In the genomic region with DNA sequence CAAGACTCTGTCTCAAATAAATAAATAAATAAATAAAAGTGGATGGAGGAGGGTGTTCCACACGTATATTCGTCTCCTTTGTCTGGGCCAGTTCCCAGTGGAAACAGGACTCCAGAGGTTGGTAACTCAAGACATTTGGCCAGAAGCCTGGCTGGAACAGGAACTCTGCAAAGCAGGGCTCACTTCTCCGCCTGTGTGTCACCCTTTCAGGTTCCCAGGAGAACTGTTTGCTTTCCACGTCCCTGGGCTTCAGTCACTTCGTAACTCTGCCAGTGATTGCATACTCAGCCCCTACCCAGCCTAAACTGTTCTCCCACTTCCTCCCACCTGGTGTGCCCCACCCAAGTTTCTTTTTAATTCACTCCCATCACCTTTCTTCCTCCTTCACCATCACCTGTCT, we compare ENCODE assay signal across 1 cellular context.
TF ChIP-seq lines count a peak whose summit lies in the region.

No MANE protein-coding gene starts in this region.

TF ChIP-seq in HepG2, 621 proteins besides CTCF, POLR2A, EP300 and RAD21:
- peak; percentile 64; the same call in 1 of the 2 replicates for TF ChIP-seq ZBTB38 (CRISPR knock-in tag; IDR thresholded peaks at IDR 0.05)
- peak; percentile 56 for TF ChIP-seq SAP130 (CRISPR knock-in tag; IDR thresholded peaks at IDR 0.05; ENCODE audit: low read depth)
- TF ChIP-seq ZKSCAN1 (IDR thresholded peaks at IDR 0.05; ENCODE audit: low read length), result no peak
- TF ChIP-seq ZNF441 (CRISPR knock-in tag; IDR thresholded peaks at IDR 0.05; ENCODE audit: borderline replicate concordance), result no peak
- 0 out of 2 replicates have a peak, but pooled peaks have one; percentile 48 for TF ChIP-seq ZNF230 (CRISPR knock-in tag; IDR thresholded peaks at IDR 0.05)
- 0 out of 2 replicates have a peak, but pooled peaks have one; percentile 12 for TF ChIP-seq ELF3 (CRISPR knock-in tag; IDR thresholded peaks at IDR 0.05)
- TF ChIP-seq, protein P1, sequence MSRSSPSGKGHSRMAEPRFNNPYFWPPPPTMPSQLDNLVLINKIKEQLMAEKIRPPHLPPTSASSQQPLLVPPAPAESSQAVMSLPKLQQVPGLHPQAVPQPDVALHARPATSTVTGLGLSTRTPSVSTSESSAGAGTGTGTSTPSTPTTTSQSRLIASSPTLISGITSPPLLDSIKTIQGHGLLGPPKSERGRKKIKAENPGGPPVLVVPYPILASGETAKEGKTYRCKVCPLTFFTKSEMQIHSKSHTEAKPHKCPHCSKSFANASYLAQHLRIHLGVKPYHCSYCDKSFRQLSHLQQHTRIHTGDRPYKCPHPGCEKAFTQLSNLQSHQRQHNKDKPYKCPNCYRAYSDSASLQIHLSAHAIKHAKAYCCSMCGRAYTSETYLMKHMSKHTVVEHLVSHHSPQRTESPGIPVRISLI (CRISPR knock-in tag; IDR thresholded peaks at IDR 0.05; ENCODE audit: borderline replicate concordance), result 0 out of 2 replicates have a peak, but pooled peaks have one; percentile 18
- TF ChIP-seq CEBPG (CRISPR knock-in tag; IDR thresholded peaks at IDR 0.05), result peak; percentile 63
- TF ChIP-seq, protein P2, sequence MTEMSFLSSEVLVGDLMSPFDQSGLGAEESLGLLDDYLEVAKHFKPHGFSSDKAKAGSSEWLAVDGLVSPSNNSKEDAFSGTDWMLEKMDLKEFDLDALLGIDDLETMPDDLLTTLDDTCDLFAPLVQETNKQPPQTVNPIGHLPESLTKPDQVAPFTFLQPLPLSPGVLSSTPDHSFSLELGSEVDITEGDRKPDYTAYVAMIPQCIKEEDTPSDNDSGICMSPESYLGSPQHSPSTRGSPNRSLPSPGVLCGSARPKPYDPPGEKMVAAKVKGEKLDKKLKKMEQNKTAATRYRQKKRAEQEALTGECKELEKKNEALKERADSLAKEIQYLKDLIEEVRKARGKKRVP (CRISPR knock-in tag; IDR thresholded peaks at IDR 0.05), result peak in 1 of 2 experiments; percentile 38; a peak in 1 of 4 replicates
- 0 out of 2 replicates have a peak, but pooled peaks have one; percentile 7 for TF ChIP-seq ZNF652 (CRISPR knock-in tag; IDR thresholded peaks at IDR 0.05; ENCODE audit: borderline replicate concordance, low read depth)
- TF ChIP-seq ZNF878 (CRISPR knock-in tag; IDR thresholded peaks at IDR 0.05), result 0 out of 2 replicates have a peak, but pooled peaks have one; percentile 29
- TF ChIP-seq, protein P3, sequence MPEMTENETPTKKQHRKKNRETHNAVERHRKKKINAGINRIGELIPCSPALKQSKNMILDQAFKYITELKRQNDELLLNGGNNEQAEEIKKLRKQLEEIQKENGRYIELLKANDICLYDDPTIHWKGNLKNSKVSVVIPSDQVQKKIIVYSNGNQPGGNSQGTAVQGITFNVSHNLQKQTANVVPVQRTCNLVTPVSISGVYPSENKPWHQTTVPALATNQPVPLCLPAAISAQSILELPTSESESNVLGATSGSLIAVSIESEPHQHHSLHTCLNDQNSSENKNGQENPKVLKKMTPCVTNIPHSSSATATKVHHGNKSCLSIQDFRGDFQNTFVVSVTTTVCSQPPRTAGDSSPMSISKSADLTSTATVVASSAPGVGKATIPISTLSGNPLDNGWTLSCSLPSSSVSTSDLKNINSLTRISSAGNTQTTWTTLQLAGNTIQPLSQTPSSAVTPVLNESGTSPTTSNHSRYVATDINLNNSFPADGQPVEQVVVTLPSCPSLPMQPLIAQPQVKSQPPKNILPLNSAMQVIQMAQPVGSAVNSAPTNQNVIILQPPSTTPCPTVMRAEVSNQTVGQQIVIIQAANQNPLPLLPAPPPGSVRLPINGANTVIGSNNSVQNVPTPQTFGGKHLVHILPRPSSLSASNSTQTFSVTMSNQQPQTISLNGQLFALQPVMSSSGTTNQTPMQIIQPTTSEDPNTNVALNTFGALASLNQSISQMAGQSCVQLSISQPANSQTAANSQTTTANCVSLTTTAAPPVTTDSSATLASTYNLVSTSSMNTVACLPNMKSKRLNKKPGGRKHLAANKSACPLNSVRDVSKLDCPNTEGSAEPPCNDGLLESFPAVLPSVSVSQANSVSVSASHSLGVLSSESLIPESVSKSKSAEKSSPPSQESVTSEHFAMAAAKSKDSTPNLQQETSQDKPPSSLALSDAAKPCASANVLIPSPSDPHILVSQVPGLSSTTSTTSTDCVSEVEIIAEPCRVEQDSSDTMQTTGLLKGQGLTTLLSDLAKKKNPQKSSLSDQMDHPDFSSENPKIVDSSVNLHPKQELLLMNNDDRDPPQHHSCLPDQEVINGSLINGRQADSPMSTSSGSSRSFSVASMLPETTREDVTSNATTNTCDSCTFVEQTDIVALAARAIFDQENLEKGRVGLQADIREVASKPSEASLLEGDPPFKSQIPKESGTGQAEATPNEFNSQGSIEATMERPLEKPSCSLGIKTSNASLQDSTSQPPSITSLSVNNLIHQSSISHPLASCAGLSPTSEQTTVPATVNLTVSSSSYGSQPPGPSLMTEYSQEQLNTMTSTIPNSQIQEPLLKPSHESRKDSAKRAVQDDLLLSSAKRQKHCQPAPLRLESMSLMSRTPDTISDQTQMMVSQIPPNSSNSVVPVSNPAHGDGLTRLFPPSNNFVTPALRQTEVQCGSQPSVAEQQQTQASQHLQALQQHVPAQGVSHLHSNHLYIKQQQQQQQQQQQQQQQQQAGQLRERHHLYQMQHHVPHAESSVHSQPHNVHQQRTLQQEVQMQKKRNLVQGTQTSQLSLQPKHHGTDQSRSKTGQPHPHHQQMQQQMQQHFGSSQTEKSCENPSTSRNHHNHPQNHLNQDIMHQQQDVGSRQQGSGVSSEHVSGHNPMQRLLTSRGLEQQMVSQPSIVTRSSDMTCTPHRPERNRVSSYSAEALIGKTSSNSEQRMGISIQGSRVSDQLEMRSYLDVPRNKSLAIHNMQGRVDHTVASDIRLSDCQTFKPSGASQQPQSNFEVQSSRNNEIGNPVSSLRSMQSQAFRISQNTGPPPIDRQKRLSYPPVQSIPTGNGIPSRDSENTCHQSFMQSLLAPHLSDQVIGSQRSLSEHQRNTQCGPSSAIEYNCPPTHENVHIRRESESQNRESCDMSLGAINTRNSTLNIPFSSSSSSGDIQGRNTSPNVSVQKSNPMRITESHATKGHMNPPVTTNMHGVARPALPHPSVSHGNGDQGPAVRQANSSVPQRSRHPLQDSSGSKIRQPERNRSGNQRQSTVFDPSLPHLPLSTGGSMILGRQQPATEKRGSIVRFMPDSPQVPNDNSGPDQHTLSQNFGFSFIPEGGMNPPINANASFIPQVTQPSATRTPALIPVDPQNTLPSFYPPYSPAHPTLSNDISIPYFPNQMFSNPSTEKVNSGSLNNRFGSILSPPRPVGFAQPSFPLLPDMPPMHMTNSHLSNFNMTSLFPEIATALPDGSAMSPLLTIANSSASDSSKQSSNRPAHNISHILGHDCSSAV (CRISPR knock-in tag; IDR thresholded peaks at IDR 0.05; ENCODE audit: borderline replicate concordance), result no peak
- TF ChIP-seq SOX5 (CRISPR knock-in tag; IDR thresholded peaks at IDR 0.05; ENCODE audit: borderline replicate concordance), result no peak
- TF ChIP-seq MIXL1 (CRISPR knock-in tag; IDR thresholded peaks at IDR 0.05), result 0 out of 2 replicates have a peak, but pooled peaks have one; percentile 35
- peak; percentile 34; the same call in 1 of the 2 replicates for TF ChIP-seq THAP11 (CRISPR knock-in tag; IDR thresholded peaks at IDR 0.05)
- TF ChIP-seq, protein P4, sequence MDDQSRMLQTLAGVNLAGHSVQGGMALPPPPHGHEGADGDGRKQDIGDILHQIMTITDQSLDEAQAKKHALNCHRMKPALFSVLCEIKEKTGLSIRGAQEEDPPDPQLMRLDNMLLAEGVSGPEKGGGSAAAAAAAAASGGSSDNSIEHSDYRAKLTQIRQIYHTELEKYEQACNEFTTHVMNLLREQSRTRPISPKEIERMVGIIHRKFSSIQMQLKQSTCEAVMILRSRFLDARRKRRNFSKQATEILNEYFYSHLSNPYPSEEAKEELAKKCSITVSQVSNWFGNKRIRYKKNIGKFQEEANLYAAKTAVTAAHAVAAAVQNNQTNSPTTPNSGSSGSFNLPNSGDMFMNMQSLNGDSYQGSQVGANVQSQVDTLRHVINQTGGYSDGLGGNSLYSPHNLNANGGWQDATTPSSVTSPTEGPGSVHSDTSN (CRISPR knock-in tag; IDR thresholded peaks at IDR 0.05; ENCODE audit: borderline replicate concordance), result no peak
- peak; percentile 44; the same call in 1 of the 2 replicates for TF ChIP-seq HDAC1 (CRISPR knock-in tag; IDR thresholded peaks at IDR 0.05)
- TF ChIP-seq, protein P5, sequence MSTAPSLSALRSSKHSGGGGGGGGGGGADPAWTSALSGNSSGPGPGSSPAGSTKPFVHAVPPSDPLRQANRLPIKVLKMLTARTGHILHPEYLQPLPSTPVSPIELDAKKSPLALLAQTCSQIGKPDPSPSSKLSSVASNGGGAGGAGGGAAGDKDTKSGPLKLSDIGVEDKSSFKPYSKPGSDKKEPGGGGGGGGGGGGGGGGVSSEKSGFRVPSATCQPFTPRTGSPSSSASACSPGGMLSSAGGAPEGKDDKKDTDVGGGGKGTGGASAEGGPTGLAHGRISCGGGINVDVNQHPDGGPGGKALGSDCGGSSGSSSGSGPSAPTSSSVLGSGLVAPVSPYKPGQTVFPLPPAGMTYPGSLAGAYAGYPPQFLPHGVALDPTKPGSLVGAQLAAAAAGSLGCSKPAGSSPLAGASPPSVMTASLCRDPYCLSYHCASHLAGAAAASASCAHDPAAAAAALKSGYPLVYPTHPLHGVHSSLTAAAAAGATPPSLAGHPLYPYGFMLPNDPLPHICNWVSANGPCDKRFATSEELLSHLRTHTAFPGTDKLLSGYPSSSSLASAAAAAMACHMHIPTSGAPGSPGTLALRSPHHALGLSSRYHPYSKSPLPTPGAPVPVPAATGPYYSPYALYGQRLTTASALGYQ (CRISPR knock-in tag; IDR thresholded peaks at IDR 0.05), result 0 out of 2 replicates have a peak, but pooled peaks have one; percentile 33
- 0 out of 2 replicates have a peak, but pooled peaks have one; percentile 21 for TF ChIP-seq GABPB1 (CRISPR knock-in tag; IDR thresholded peaks at IDR 0.05)
- TF ChIP-seq, protein P6, sequence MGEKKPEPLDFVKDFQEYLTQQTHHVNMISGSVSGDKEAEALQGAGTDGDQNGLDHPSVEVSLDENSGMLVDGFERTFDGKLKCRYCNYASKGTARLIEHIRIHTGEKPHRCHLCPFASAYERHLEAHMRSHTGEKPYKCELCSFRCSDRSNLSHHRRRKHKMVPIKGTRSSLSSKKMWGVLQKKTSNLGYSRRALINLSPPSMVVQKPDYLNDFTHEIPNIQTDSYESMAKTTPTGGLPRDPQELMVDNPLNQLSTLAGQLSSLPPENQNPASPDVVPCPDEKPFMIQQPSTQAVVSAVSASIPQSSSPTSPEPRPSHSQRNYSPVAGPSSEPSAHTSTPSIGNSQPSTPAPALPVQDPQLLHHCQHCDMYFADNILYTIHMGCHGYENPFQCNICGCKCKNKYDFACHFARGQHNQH (CRISPR knock-in tag; IDR thresholded peaks at IDR 0.05), result peak; percentile 64; the same call in 1 of the 2 replicates
- 0 out of 2 replicates have a peak, but pooled peaks have one; percentile 34 for TF ChIP-seq ZFP82 (CRISPR knock-in tag; IDR thresholded peaks at IDR 0.05; ENCODE audit: borderline replicate concordance)
- TF ChIP-seq KMT2A (CRISPR knock-in tag; IDR thresholded peaks at IDR 0.05), result 0 out of 2 replicates have a peak, but pooled peaks have one; percentile 26
- peak; percentile 67 for TF ChIP-seq MED1 (CRISPR knock-in tag; IDR thresholded peaks at IDR 0.05)
